Comparison of ENCODE assay signal across 1 cellular context in genomic region chr17:81481815-81482505, GRCh38.
TF ChIP-seq lines count a peak whose summit lies in the region.

No MANE protein-coding gene starts in this region.

TF ChIP-seq in HepG2, 621 proteins besides CTCF, POLR2A, EP300 and RAD21 (continued from another document):
- no peak for TF ChIP-seq PREB (CRISPR knock-in tag; IDR thresholded peaks at IDR 0.05)
